Comparison of ENCODE assay signal across 1 cellular context in the genomic region with DNA sequence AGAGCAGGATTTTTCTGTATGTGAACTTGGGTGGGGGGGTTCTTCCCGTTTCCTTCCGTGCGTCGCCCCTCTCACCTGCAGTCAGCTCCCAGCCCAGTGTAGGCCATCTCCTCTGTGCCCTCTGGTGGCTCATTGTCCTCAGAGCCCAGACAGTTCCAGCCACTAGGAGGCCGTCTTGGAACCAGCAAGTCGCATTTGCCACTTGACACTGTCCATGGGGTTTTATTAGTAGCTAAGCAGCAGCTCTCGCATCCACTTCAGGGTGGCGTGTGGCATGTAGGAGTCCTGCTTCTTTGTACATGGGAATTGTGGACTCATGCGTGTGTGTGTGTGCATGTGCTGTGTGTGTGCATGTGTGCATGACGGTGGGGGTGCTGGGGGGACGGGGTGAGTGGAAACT.
TF ChIP-seq lines count a peak whose summit lies in the region.

No MANE protein-coding gene starts in this region.

TF ChIP-seq in GM23338, 12 proteins besides CTCF, POLR2A, EP300 and RAD21 (continued from another document):
- TF ChIP-seq, protein P1, sequence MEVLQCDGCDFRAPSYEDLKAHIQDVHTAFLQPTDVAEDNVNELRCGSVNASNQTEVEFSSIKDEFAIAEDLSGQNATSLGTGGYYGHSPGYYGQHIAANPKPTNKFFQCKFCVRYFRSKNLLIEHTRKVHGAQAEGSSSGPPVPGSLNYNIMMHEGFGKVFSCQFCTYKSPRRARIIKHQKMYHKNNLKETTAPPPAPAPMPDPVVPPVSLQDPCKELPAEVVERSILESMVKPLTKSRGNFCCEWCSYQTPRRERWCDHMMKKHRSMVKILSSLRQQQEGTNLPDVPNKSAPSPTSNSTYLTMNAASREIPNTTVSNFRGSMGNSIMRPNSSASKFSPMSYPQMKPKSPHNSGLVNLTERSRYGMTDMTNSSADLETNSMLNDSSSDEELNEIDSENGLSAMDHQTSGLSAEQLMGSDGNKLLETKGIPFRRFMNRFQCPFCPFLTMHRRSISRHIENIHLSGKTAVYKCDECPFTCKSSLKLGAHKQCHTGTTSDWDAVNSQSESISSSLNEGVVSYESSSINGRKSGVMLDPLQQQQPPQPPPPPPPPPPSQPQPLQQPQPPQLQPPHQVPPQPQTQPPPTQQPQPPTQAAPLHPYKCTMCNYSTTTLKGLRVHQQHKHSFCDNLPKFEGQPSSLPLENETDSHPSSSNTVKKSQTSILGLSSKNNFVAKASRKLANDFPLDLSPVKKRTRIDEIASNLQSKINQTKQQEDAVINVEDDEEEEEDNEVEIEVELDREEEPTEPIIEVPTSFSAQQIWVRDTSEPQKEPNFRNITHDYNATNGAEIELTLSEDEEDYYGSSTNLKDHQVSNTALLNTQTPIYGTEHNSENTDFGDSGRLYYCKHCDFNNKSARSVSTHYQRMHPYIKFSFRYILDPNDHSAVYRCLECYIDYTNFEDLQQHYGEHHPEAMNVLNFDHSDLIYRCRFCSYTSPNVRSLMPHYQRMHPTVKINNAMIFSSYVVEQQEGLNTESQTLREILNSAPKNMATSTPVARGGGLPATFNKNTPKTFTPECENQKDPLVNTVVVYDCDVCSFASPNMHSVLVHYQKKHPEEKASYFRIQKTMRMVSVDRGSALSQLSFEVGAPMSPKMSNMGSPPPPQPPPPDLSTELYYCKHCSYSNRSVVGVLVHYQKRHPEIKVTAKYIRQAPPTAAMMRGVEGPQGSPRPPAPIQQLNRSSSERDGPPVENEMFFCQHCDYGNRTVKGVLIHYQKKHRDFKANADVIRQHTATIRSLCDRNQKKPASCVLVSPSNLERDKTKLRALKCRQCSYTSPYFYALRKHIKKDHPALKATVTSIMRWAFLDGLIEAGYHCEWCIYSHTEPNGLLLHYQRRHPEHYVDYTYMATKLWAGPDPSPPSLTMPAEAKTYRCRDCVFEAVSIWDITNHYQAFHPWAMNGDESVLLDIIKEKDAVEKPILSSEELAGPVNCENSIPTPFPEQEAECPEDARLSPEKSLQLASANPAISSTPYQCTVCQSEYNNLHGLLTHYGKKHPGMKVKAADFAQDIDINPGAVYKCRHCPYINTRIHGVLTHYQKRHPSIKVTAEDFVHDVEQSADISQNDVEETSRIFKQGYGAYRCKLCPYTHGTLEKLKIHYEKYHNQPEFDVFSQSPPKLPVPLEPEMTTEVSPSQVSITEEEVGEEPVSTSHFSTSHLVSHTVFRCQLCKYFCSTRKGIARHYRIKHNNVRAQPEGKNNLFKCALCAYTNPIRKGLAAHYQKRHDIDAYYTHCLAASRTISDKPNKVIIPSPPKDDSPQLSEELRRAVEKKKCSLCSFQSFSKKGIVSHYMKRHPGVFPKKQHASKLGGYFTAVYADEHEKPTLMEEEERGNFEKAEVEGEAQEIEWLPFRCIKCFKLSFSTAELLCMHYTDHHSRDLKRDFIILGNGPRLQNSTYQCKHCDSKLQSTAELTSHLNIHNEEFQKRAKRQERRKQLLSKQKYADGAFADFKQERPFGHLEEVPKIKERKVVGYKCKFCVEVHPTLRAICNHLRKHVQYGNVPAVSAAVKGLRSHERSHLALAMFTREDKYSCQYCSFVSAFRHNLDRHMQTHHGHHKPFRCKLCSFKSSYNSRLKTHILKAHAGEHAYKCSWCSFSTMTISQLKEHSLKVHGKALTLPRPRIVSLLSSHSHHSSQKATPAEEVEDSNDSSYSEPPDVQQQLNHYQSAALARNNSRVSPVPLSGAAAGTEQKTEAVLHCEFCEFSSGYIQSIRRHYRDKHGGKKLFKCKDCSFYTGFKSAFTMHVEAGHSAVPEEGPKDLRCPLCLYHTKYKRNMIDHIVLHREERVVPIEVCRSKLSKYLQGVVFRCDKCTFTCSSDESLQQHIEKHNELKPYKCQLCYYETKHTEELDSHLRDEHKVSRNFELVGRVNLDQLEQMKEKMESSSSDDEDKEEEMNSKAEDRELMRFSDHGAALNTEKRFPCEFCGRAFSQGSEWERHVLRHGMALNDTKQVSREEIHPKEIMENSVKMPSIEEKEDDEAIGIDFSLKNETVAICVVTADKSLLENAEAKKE (CRISPR knock-in tag; IDR thresholded peaks at IDR 0.05), result no peak
- TF ChIP-seq POLR2AphosphoS5 (IDR thresholded peaks at IDR 0.05; ENCODE audit: low read depth), result no peak
- no peak for TF ChIP-seq JUNB (IDR thresholded peaks at IDR 0.05; ENCODE audit: unreplicated experiment)
- TF ChIP-seq CREB1 (CRISPR knock-in tag; IDR thresholded peaks at IDR 0.05; ENCODE audit: low read depth), result no peak
- no peak for TF ChIP-seq STAT1 (IDR thresholded peaks at IDR 0.05; ENCODE audit: unreplicated experiment)
TF ChIP-seq in GM23338: peak in this region for 0.
